18 cellular contexts compared by ENCODE assay signal in genomic region chr15:69685524-69686452, GRCh38.
A peak's percentile ranks its signal among the peaks of the same experiment; 100 is the strongest.
DNase-seq lines count a peak whose midpoint lies in the region; ATAC-seq lines count a peak whose summit lies in the region.
"Had no signal": no experiment of that assay in that cellular context is flagged by ENCODE, and none has a peak within 500 bp of the region (broad histone marks: within the 10 kb centered on the region; RNA-seq: fewer than 3 reads in every experiment).

No MANE protein-coding gene starts in this region.

- DNase-seq in COLO668 (lab: John Stamatoyannopoulos, UW; ENCODE audit: unreplicated experiment), result peak; percentile 89
- DNase-seq in NCI-H1436 treated with DMSO at 0.1 percent for 48 hours (lab: John Stamatoyannopoulos, UW), result peak; percentile 89
- peak; percentile 98 for DNase-seq in NCI-H526 (lab: John Stamatoyannopoulos, UW)
- peak in 1 of 2 donors; percentile 44 for DNase-seq in left colon
- no peak for DNase-seq in kidney glomerular epithelial cell (lab: John Stamatoyannopoulos, UW)
- DNase-seq: activated naive CD4-positive, alpha-beta T cell; cortex of kidney; H7; head of caudate nucleus; MG63; T-helper 1 cell had no signal

- intact Hi-C loops in left colon (cut with DNase I, micrococcal nuclease), result no loop called here

- ATAC-seq in left colon (peak; percentile 91), GM18520 (IDR thresholded peaks at IDR 0.05; ENCODE audit: unreplicated experiment) (no peak), GM21515 (IDR thresholded peaks at IDR 0.05; ENCODE audit: unreplicated experiment) (no peak), HG02970 (IDR thresholded peaks at IDR 0.05; ENCODE audit: low FRiP score, unreplicated experiment) (no peak)
- ATAC-seq: A549, GM12878, sciatic nerve, WTC11 had no signal
